8 cellular contexts compared by ENCODE assay signal in genomic region chr3:52237006-52237658, GRCh38. TPM values are rescaled to one million over a fixed set of nuclear protein-coding genes. Genes with fewer than 3 reads are reported as not detected.
DNase-seq lines count a peak whose midpoint lies in the region; ATAC-seq and TF ChIP-seq lines count a peak whose summit lies in the region.

No MANE protein-coding gene starts in this region.

- peak overlapping the region; percentile 63 to 95 for H3K9ac ChIP-seq in mucosa of rectum (ENCODE audit: low read depth in 1 of 2, low read length in 2 of 2)

- H3K4me1 ChIP-seq in mucosa of rectum (ENCODE audit: control insufficient read depth in 2 of 2, insufficient read depth in 2 of 2, low read length in 2 of 2): peaks cover 25 to 33% of the 10 kb centered on the region in 2 donors

- DNase-seq in stimulated activated CD4-positive, alpha-beta T cell treated with anti-CD3 and anti-CD28 coated beads, Interleukin-4, amount 100 ng/mL, for 1 hour: peak; percentile 1
- DNase-seq in stimulated activated CD4-positive, alpha-beta T cell treated with anti-CD3 and anti-CD28 coated beads, Interleukin-1b, Interleukin-23, amount 100 ng/mL, for 48 hours: no peak
- DNase-seq in cardiac fibroblast (ENCODE audit: low read depth in 2 of 2) (no peak), occipital lobe (lab: John Stamatoyannopoulos, UW) (no peak), CD1c-positive myeloid dendritic cell (ENCODE audit: extremely low spot score) (no peak)
- DNase-seq in effector CD4-positive, alpha-beta T cell: no peak

- peak overlapping the region; percentile 70 to 90 for H3K27ac ChIP-seq in mucosa of rectum (ENCODE audit: low read depth in 2 of 2, low read length in 2 of 2)

- no peaks in the 10 kb centered on the region for H3K27me3 ChIP-seq in mucosa of rectum (ENCODE audit: control insufficient read depth in 2 of 2, insufficient read depth in 2 of 2, low read length in 2 of 2)

- H3K9me3 ChIP-seq in mucosa of rectum (ENCODE audit: control insufficient read depth in 2 of 2, low read length in 2 of 2): no peaks in the 10 kb centered on the region

- TF ChIP-seq CTCF in cardiac fibroblast (IDR thresholded peaks at IDR 0.05; ENCODE audit: low read depth, low read length): no peak

- H3K36me3 ChIP-seq in mucosa of rectum (ENCODE audit: control insufficient read depth in 2 of 2, insufficient read depth in 2 of 2, low read length in 2 of 2): peaks cover 0 to 10% of the 10 kb centered on the region in 2 donors

- ATAC-seq in GM18867 (IDR thresholded peaks at IDR 0.05; ENCODE audit: unreplicated experiment): no peak

- H3K4me3 ChIP-seq in cardiac fibroblast (replicated peaks in 1 of 2; ENCODE audit: low read depth in 2 of 2, low read length in 2 of 2) (peak overlapping the region; percentile 90 to 92), mucosa of rectum (ENCODE audit: low read length in 2 of 2) (peak overlapping the region; percentile 17 to 95)

RNA-seq across cellular contexts. Expression of gene TWF2, which starts 1.8 kb away (rescaled TPM):
- 24.8 TPM for total RNA-seq in occipital lobe

RNA-seq across cellular contexts. Expression of gene PPM1M, which starts 8.4 kb away (rescaled TPM):
- 7.0 TPM for total RNA-seq in occipital lobe

RNA-seq across cellular contexts. Expression of gene TLR9, which starts 11.7 kb away (rescaled TPM):
- under 0.01 TPM for total RNA-seq in occipital lobe

RNA-seq across cellular contexts. Expression of gene ALAS1, which starts 39.2 kb away (rescaled TPM):
- total RNA-seq in occipital lobe: 36.2 TPM

RNA-seq across cellular contexts. Expression of gene WDR82, which starts 41.3 kb away (rescaled TPM):
- 158 TPM for total RNA-seq in occipital lobe
